In the genomic region with DNA sequence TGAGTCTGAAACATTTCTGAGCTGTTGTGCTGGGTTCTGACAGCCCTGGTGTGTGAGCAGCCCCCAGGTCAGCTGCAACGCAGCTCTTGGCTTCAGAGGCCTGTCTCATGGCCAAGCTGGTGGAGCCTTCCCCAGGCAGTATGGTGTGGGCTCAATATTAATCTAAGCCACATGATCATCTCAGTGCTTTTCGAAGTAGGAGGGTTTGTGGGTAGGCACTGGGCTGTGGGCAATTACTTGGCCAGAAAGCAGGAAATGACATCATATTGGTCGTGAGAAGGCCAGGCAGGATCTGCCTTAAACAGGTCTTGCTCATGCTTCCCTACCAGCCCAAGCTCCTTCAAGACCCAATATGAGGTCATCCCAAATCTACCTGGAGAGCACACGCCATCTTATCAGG, we compare ENCODE assay signal across 17 cellular contexts. TPM values are rescaled to one million over a fixed set of nuclear protein-coding genes. Genes with fewer than 3 reads are reported as not detected.
DNase-seq lines count a peak whose midpoint lies in the region; ATAC-seq, FAIRE-seq and TF ChIP-seq lines count a peak whose summit lies in the region.
"Had no signal": no experiment of that assay in that cellular context is flagged by ENCODE, and none has a peak within 500 bp of the region (broad histone marks: within the 10 kb centered on the region; RNA-seq: fewer than 3 reads in every experiment).

No MANE protein-coding gene starts in this region.

- no peak overlapping the region for H3K4me3 ChIP-seq in MG63
- no peak overlapping the region for H3K4me3 ChIP-seq in thyroid gland (replicated peaks in 1 of 3)

- peaks cover 9% of the 10 kb centered on the region for H3K9me3 Mint-ChIP-seq in activated naive CD4-positive, alpha-beta T cell treated with anti-CD3 and anti-CD28 coated beads, Interleukin-2, amount 10 ng/mL, durations not matched to agents 7 days and 5 days
- no peaks in the 10 kb centered on the region for H3K9me3 Mint-ChIP-seq in activated naive CD8-positive, alpha-beta T cell treated with anti-CD3 and anti-CD28 coated beads, Interleukin-2, amount 50 U/mL, for 24 hours
- peaks cover 5 to 11% of the 10 kb centered on the region in 2 donors for H3K9me3 Mint-ChIP-seq in stimulated activated naive CD8-positive, alpha-beta T cell treated with anti-CD3 and anti-CD28 coated beads, Interleukin-15, amount 100 ng/mL, for 72 hours
- H3K9me3 Mint-ChIP-seq: activated B cell treated with CpG ODN at 0.5 μM for 24 hours, HFFc6, memory B cell had no signal

- ATAC-seq in activated naive CD8-positive, alpha-beta T cell treated with anti-CD3 and anti-CD28 coated beads, Interleukin-2, amount 50 U/mL, for 24 hours: peak; percentile 69
- peak; percentile 94 for ATAC-seq in stimulated activated naive CD8-positive, alpha-beta T cell treated with anti-CD3 and anti-CD28 coated beads, Interleukin-15, amount 100 ng/mL, for 72 hours
- no peak for ATAC-seq in GM21367 (IDR thresholded peaks at IDR 0.05; ENCODE audit: unreplicated experiment)
- ATAC-seq: SK-N-SH treated with all-trans-retinoic acid at 6 μM for 48 hours had no signal

- WGBS in thyroid gland, 2 donors: 70 to 87% methylated on average over 4 of the region's 4 CpGs

- H3K27me3 Mint-ChIP-seq in activated naive CD4-positive, alpha-beta T cell treated with anti-CD3 and anti-CD28 coated beads, Interleukin-2, amount 10 ng/mL, durations not matched to agents 7 days and 5 days: peaks cover 30% of the 10 kb centered on the region
- no peaks in the 10 kb centered on the region for H3K27me3 Mint-ChIP-seq in activated naive CD8-positive, alpha-beta T cell treated with anti-CD3 and anti-CD28 coated beads, Interleukin-2, amount 50 U/mL, for 24 hours
- H3K27me3 Mint-ChIP-seq in stimulated activated naive CD8-positive, alpha-beta T cell treated with anti-CD3 and anti-CD28 coated beads, Interleukin-15, amount 100 ng/mL, for 72 hours: no peaks in the 10 kb centered on the region

- no peaks in the 10 kb centered on the region for H3K4me1 ChIP-seq in thyroid gland
- H3K4me1 ChIP-seq: parathyroid adenoma had no signal

- H3K36me3 Mint-ChIP-seq in activated naive CD4-positive, alpha-beta T cell treated with anti-CD3 and anti-CD28 coated beads, Interleukin-2, amount 10 ng/mL, durations not matched to agents 7 days and 5 days: no peaks in the 10 kb centered on the region
- no peaks in the 10 kb centered on the region for H3K36me3 Mint-ChIP-seq in activated naive CD8-positive, alpha-beta T cell treated with anti-CD3 and anti-CD28 coated beads, Interleukin-2, amount 50 U/mL, for 24 hours (ENCODE audit: low read depth)
- H3K36me3 Mint-ChIP-seq: memory B cell had no signal

- CTCF ChIA-PET in activated naive CD4-positive, alpha-beta T cell treated with anti-CD3 and anti-CD28 coated beads, Interleukin-2, amount 10 ng/mL, durations not matched to agents 7 days and 5 days (lab: Charles Lee): no interaction called here

- no peak overlapping the region for H3K4me3 Mint-ChIP-seq in activated naive CD4-positive, alpha-beta T cell treated with anti-CD3 and anti-CD28 coated beads, Interleukin-2, amount 10 ng/mL, durations not matched to agents 7 days and 5 days
- H3K4me3 Mint-ChIP-seq in activated naive CD8-positive, alpha-beta T cell treated with anti-CD3 and anti-CD28 coated beads, Interleukin-2, amount 50 U/mL, for 24 hours: no peak overlapping the region
- H3K4me3 Mint-ChIP-seq in stimulated activated naive CD8-positive, alpha-beta T cell treated with anti-CD3 and anti-CD28 coated beads, Interleukin-15, amount 100 ng/mL, for 72 hours: no peak overlapping the region
- H3K4me3 Mint-ChIP-seq: activated B cell treated with CpG ODN at 0.5 μM for 24 hours, HFFc6, memory B cell had no signal

- DNase-seq in activated naive CD4-positive, alpha-beta T cell treated with anti-CD3 and anti-CD28 coated beads, Interleukin-2, amount 10 ng/mL, durations not matched to agents 7 days and 5 days: no peak
- DNase-seq in activated naive CD4-positive, alpha-beta T cell (lab: John Stamatoyannopoulos, UW): no peak
- DNase-seq in MG63 (peak; percentile 35), thyroid gland (no peak), RCC 7860 (ENCODE audit: low spot score) (no peak)
- no peak for DNase-seq in activated naive CD8-positive, alpha-beta T cell treated with anti-CD3 and anti-CD28 coated beads, Interleukin-2, amount 50 U/mL, for 24 hours
- peak in 1 of 2 donors; percentile 56 for DNase-seq in stimulated activated naive CD8-positive, alpha-beta T cell treated with anti-CD3 and anti-CD28 coated beads, Interleukin-15, amount 100 ng/mL, for 72 hours
- DNase-seq: activated B cell treated with CpG ODN at 0.5 μM for 24 hours, activated gamma-delta T cell, cerebellar nuclear complex, HFFc6, NCI-H1930, NCI-H82 had no signal

- H3K27me3 ChIP-seq in MG63: no peaks in the 10 kb centered on the region
- H3K27me3 ChIP-seq in thyroid gland: no peaks in the 10 kb centered on the region

- peaks cover 18% of the 10 kb centered on the region for H3K4me1 Mint-ChIP-seq in activated naive CD4-positive, alpha-beta T cell treated with anti-CD3 and anti-CD28 coated beads, Interleukin-2, amount 10 ng/mL, durations not matched to agents 7 days and 5 days
- H3K4me1 Mint-ChIP-seq in activated naive CD8-positive, alpha-beta T cell treated with anti-CD3 and anti-CD28 coated beads, Interleukin-2, amount 50 U/mL, for 24 hours: peaks cover 10% of the 10 kb centered on the region
- peaks cover 18% of the 10 kb centered on the region for H3K4me1 Mint-ChIP-seq in stimulated activated naive CD8-positive, alpha-beta T cell treated with anti-CD3 and anti-CD28 coated beads, Interleukin-15, amount 100 ng/mL, for 72 hours
- H3K4me1 Mint-ChIP-seq: activated B cell treated with CpG ODN at 0.5 μM for 24 hours, memory B cell had no signal

- H3K27ac Mint-ChIP-seq in activated naive CD4-positive, alpha-beta T cell treated with anti-CD3 and anti-CD28 coated beads, Interleukin-2, amount 10 ng/mL, durations not matched to agents 7 days and 5 days: peak overlapping the region; percentile 9
- H3K27ac Mint-ChIP-seq in activated naive CD8-positive, alpha-beta T cell treated with anti-CD3 and anti-CD28 coated beads, Interleukin-2, amount 50 U/mL, for 24 hours: no peak overlapping the region
- peak overlapping the region; percentile 36 to 61 for H3K27ac Mint-ChIP-seq in stimulated activated naive CD8-positive, alpha-beta T cell treated with anti-CD3 and anti-CD28 coated beads, Interleukin-15, amount 100 ng/mL, for 72 hours
- H3K27ac Mint-ChIP-seq: activated B cell treated with CpG ODN at 0.5 μM for 24 hours, HFFc6, memory B cell had no signal

- no peak for FAIRE-seq in RCC 7860 (lab: Jason Lieb, UNC)

- H3K9me3 ChIP-seq in MG63 (no peaks in the 10 kb centered on the region), thyroid gland (no peaks in the 10 kb centered on the region)

- no peak for TF ChIP-seq CTCF in thyroid gland (IDR thresholded peaks at IDR 0.05)

- no peak overlapping the region for H3K27ac ChIP-seq in thyroid gland
- H3K27ac ChIP-seq: parathyroid adenoma had no signal

- no peak for TF ChIP-seq POLR2A in thyroid gland (IDR thresholded peaks at IDR 0.05)

- intact Hi-C loops in thyroid gland (cut with DNase I): no loop called here

- H3K36me3 ChIP-seq in MG63 (no peaks in the 10 kb centered on the region), thyroid gland (no peaks in the 10 kb centered on the region)

RNA-seq across cellular contexts. Expression of gene LOXHD1, which starts 26.9 kb away (rescaled TPM):
- total RNA-seq in MG63 (2014; rRNA removed; shearing (Covaris generic); ENCODE audit: low replicate concordance): not detected in 2 replicates
- under 1 TPM; 0.11 to 0.83 (median 0.32) TPM for total RNA-seq in thyroid gland
- total RNA-seq: activated B cell treated with CpG ODN at 0.5 μM for 24 hours, HFFc6 had no signal
